ENCODE assay signal across 1 cellular context in genomic region chr14:77140937-77141591, GRCh38.
TF ChIP-seq lines count a peak whose summit lies in the region.

No MANE protein-coding gene starts in this region.

TF ChIP-seq in K562, 482 proteins besides CTCF, POLR2A, EP300 and RAD21 (continued from another document):
- TF ChIP-seq ZNF436 (CRISPR knock-in tag; IDR thresholded peaks at IDR 0.05), result no peak
- no peak for TF ChIP-seq ZC3H11A (IDR thresholded peaks at IDR 0.05; ENCODE audit: low read depth, low read length)
- no peak for TF ChIP-seq ZSCAN32 (CRISPR knock-in tag; IDR thresholded peaks at IDR 0.05)
